ENCODE assay signal across 17 cellular contexts in the genomic region with DNA sequence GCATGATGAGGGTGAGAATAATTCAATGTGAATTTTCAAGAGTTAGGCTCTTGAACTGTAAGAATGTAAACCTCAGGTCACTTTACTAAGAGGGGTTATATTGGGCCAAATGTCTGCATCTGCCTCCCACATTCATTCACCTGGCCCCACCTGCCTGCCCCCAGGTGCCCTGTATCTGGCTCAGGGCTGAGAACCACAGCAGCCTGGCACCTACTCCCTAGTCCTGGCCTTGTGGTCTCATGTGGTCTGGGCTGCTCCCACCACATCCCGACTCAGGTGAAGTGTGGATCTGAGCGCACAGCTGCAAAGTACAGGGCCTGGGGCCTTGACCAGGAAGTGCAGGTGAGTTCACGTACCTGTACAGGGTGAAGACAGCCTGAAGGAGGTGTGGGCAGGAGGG.
DNase-seq lines count a peak whose midpoint lies in the region; ATAC-seq and TF ChIP-seq lines count a peak whose summit lies in the region.
"Had no signal": no experiment of that assay in that cellular context is flagged by ENCODE, and none has a peak within 500 bp of the region (broad histone marks: within the 10 kb centered on the region; RNA-seq: fewer than 3 reads in every experiment).

No MANE protein-coding gene starts in this region.

- peaks cover 1 to 6% of the 10 kb centered on the region in 2 donors for H3K9me3 ChIP-seq in neuronal stem cell (replicated peaks in 1 of 2; ENCODE audit: control insufficient read depth in 2 of 2, insufficient read depth in 1 of 2, low read depth in 1 of 2, low read length in 2 of 2)
- no peaks in the 10 kb centered on the region for H3K9me3 ChIP-seq in thyroid gland

- no peak overlapping the region for H3K4me3 ChIP-seq in neuronal stem cell (ENCODE audit: low read length in 2 of 2)
- H3K4me3 ChIP-seq in thyroid gland (replicated peaks in 1 of 3) = no peak overlapping the region
- H3K4me3 ChIP-seq: GM23338 had no signal

- H3K27me3 ChIP-seq in neuronal stem cell (ENCODE audit: control insufficient read depth in 3 of 3, insufficient read depth in 3 of 3, low read depth in 1 of 3, low read length in 3 of 3) (no peaks in the 10 kb centered on the region), thyroid gland (no peaks in the 10 kb centered on the region)

- no peak overlapping the region for H3K4ac ChIP-seq in neuronal stem cell (ENCODE audit: low read length)

- H3K4me3 Mint-ChIP-seq in activated CD8-positive, alpha-beta memory T cell treated with anti-CD3 and anti-CD28 coated beads, Interleukin-2, amount 10 ng/mL, durations not matched to agents 7 days and 5 days = no peak overlapping the region
- H3K4me3 Mint-ChIP-seq: CD14-positive monocyte; CD8-positive, alpha-beta T cell; GM23338; H9 had no signal

- no peak overlapping the region for H2AFZ ChIP-seq in neuronal stem cell (ENCODE audit: low read length)
- H2AFZ ChIP-seq: GM23338 had no signal

- no peak overlapping the region for H2AK5ac ChIP-seq in neuronal stem cell (ENCODE audit: low read depth, low read length)

- H3K18ac ChIP-seq in neuronal stem cell (ENCODE audit: low read length) = no peak overlapping the region

- no peak overlapping the region for H2BK15ac ChIP-seq in neuronal stem cell (ENCODE audit: low read length)

- no peak overlapping the region for H3K14ac ChIP-seq in neuronal stem cell (ENCODE audit: low read length)

- H3K9me3 Mint-ChIP-seq in activated CD8-positive, alpha-beta memory T cell treated with anti-CD3 and anti-CD28 coated beads, Interleukin-2, amount 10 ng/mL, durations not matched to agents 7 days and 5 days (ENCODE audit: low read depth) = peaks cover 29% of the 10 kb centered on the region

- H2BK12ac ChIP-seq in neuronal stem cell (ENCODE audit: low read length) = no peak overlapping the region

- intact Hi-C loops in thyroid gland (cut with DNase I) = no loop called here

- no peak overlapping the region for H3K4me2 ChIP-seq in neuronal stem cell (ENCODE audit: insufficient read depth, low read length, poor library complexity, severe bottlenecking)
- H3K4me2 ChIP-seq: GM23338 had no signal

- CTCF ChIA-PET in activated CD8-positive, alpha-beta memory T cell treated with anti-CD3 and anti-CD28 coated beads, Interleukin-2, amount 10 ng/mL, durations not matched to agents 7 days and 5 days (lab: Charles Lee) = interaction anchor here (3.7 kb wide), 1 partner anchor 183 kb away, joined by 17 read pairs; a partner anchor contains a TSS

- no peaks in the 10 kb centered on the region for H3K4me1 ChIP-seq in neuronal stem cell (ENCODE audit: control insufficient read depth in 2 of 2, insufficient read depth in 1 of 2, low read depth in 1 of 2, low read length in 2 of 2)
- H3K4me1 ChIP-seq in thyroid gland = no peaks in the 10 kb centered on the region

- TF ChIP-seq POLR2A in thyroid gland (IDR thresholded peaks at IDR 0.05) = no peak

- no peak overlapping the region for H2BK120ac ChIP-seq in neuronal stem cell (ENCODE audit: low read depth, low read length)

- no peak for DNase-seq in activated CD8-positive, alpha-beta memory T cell treated with anti-CD3 and anti-CD28 coated beads, Interleukin-2, amount 10 ng/mL, durations not matched to agents 7 days and 5 days
- no peak for DNase-seq in activated CD8-positive, alpha-beta memory T cell treated with anti-CD3 and anti-CD28 coated beads, Interleukin-2, amount 50 U/mL, for 4 hours
- DNase-seq in neuronal stem cell (ENCODE audit: low spot score) (no peak), thyroid gland (peak; percentile 14 to 22), putamen (ENCODE audit: low spot score) (no peak), GF-D8 (lab: John Stamatoyannopoulos, UW) (no peak)
- no peak for DNase-seq in activated CD4-positive, CD25-positive, alpha-beta regulatory T cell (lab: John Stamatoyannopoulos, UW)
- DNase-seq: CD8-positive, alpha-beta T cell; COR-L47; DMS153; DMS79 treated with DMSO at 0.1 percent for 48 hours; EL; H9 had no signal

- peaks cover 36% of the 10 kb centered on the region for H3K36me3 Mint-ChIP-seq in activated CD8-positive, alpha-beta memory T cell treated with anti-CD3 and anti-CD28 coated beads, Interleukin-2, amount 10 ng/mL, durations not matched to agents 7 days and 5 days

- no peak for ATAC-seq in activated CD8-positive, alpha-beta memory T cell treated with anti-CD3 and anti-CD28 coated beads, Interleukin-2, amount 10 ng/mL, durations not matched to agents 7 days and 5 days
- ATAC-seq: CD8-positive, alpha-beta T cell; GM23338; HepG2 had no signal

- H3K27me3 Mint-ChIP-seq in activated CD8-positive, alpha-beta memory T cell treated with anti-CD3 and anti-CD28 coated beads, Interleukin-2, amount 10 ng/mL, durations not matched to agents 7 days and 5 days = no peaks in the 10 kb centered on the region

- no CpG with 5 or more reads among the region's 3 CpGs for WGBS in neuronal stem cell (ENCODE audit: extremely low coverage in 2 of 2, insufficient read length in 2 of 2, insufficient replicate concordance in 1 of 2), 2 donors
- WGBS in thyroid gland, 2 donors = 86 to 90% methylated on average over 2 to 3 of the region's 3 CpGs

- H3K27ac Mint-ChIP-seq in activated CD8-positive, alpha-beta memory T cell treated with anti-CD3 and anti-CD28 coated beads, Interleukin-2, amount 10 ng/mL, durations not matched to agents 7 days and 5 days = peak overlapping the region; percentile 3
- H3K27ac Mint-ChIP-seq: CD8-positive, alpha-beta T cell; GM23338; H9 had no signal

- H3K23ac ChIP-seq in neuronal stem cell (ENCODE audit: low read depth, low read length, poor library complexity) = peak overlapping the region; percentile 3

- H3K36me3 ChIP-seq in neuronal stem cell (replicated peaks in 1 of 2; ENCODE audit: control insufficient read depth in 2 of 2, insufficient read depth in 2 of 2, low read length in 2 of 2) (no peaks in the 10 kb centered on the region), thyroid gland (no peaks in the 10 kb centered on the region)

- peaks cover 22% of the 10 kb centered on the region for H3K4me1 Mint-ChIP-seq in activated CD8-positive, alpha-beta memory T cell treated with anti-CD3 and anti-CD28 coated beads, Interleukin-2, amount 10 ng/mL, durations not matched to agents 7 days and 5 days
- H3K4me1 Mint-ChIP-seq: GM23338, H9 had no signal

- H4K8ac ChIP-seq in neuronal stem cell (ENCODE audit: low read depth, low read length) = no peak overlapping the region

- H3K27ac ChIP-seq in neuronal stem cell (replicated peaks; ENCODE audit: low read length) = no peak overlapping the region
- H3K27ac ChIP-seq in thyroid gland = no peak overlapping the region
- H3K27ac ChIP-seq: 22Rv1 had no signal

- H3K79me1 ChIP-seq in neuronal stem cell (ENCODE audit: low read depth, low read length) = no peaks in the 10 kb centered on the region

- no peak overlapping the region for H4K91ac ChIP-seq in neuronal stem cell (ENCODE audit: low read depth, low read length, poor library complexity)

- no peak for TF ChIP-seq CTCF in thyroid gland (IDR thresholded peaks at IDR 0.05)

- H2BK5ac ChIP-seq in neuronal stem cell (ENCODE audit: low read length) = no peak overlapping the region

- H3K9ac ChIP-seq in neuronal stem cell (ENCODE audit: low read depth, low read length, poor library complexity) = no peak overlapping the region

Comparison
In these comparisons a context has a peak if more than half of its experiments do, and no peak if none do; other contexts are left out.
1. DNase-seq: peak in thyroid gland (2 of 2); none in activated CD8-positive, alpha-beta memory T cell treated with anti-CD3 and anti-CD28 coated beads, Interleukin-2, amount 10 ng/mL, durations not matched to agents 7 days and 5 days (single experiment), activated CD8-positive, alpha-beta memory T cell treated with anti-CD3 and anti-CD28 coated beads, Interleukin-2, amount 50 U/mL, for 4 hours (single experiment), neuronal stem cell (single experiment), activated CD4-positive, CD25-positive, alpha-beta regulatory T cell (0 of 4), putamen (single experiment) and GF-D8 (single experiment).